In the genomic region with DNA sequence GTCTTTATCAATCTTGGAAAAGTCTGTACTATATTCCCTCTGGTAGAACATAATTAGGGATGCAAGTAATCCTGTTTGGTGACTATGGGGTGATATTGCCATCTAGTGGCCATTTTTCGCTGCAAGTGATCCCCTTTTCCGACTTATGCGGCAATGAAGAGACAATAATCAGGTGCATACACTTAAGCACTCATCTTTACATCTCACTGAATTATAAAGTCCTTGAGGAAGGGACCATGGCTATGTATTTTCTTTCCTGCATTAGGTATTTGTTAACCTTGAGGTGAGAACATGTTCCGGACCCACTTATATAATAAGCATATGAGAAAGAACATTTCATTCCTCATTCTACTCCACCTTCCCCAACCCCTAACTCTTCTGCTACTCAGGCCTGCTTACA, we compare ENCODE assay signal across 8 cellular contexts. TPM values are rescaled to one million over a fixed set of nuclear protein-coding genes. Genes with fewer than 3 reads are reported as not detected.
DNase-seq lines count a peak whose midpoint lies in the region; ATAC-seq and TF ChIP-seq lines count a peak whose summit lies in the region.

No MANE protein-coding gene starts in this region.

- H3K36me3 Mint-ChIP-seq in T-helper 2 cell treated with Interferon-gamma antibody and Interleukin-4, amounts not matched to agents 5 μg/mL and 100 μg/mL, for 36 hours (ENCODE audit: low read depth), result peaks cover 51% of the 10 kb centered on the region

- no peaks in the 10 kb centered on the region for H3K27me3 ChIP-seq in foreskin keratinocyte

- peak; percentile 91 for TF ChIP-seq CTCF in foreskin keratinocyte (conservative IDR thresholded peaks at IDR 0.05)

- H3K4me1 Mint-ChIP-seq in T-helper 2 cell treated with Interferon-gamma antibody and Interleukin-4, amounts not matched to agents 5 μg/mL and 100 μg/mL, for 36 hours (ENCODE audit: low read depth), result peaks cover 11% of the 10 kb centered on the region

- no peaks in the 10 kb centered on the region for H3K4me1 ChIP-seq in foreskin keratinocyte

- peak; percentile 49 for ATAC-seq in HG03460 (IDR thresholded peaks at IDR 0.05; ENCODE audit: unreplicated experiment)
- peak; percentile 65 for ATAC-seq in foreskin keratinocyte
- no peak for ATAC-seq in GM18873 (IDR thresholded peaks at IDR 0.05; ENCODE audit: low FRiP score, unreplicated experiment)

- H3K27me3 Mint-ChIP-seq in T-helper 2 cell treated with Interferon-gamma antibody and Interleukin-4, amounts not matched to agents 5 μg/mL and 100 μg/mL, for 36 hours (ENCODE audit: low read depth), result peaks cover under 1% of the 10 kb centered on the region

- H3K27ac Mint-ChIP-seq in T-helper 2 cell treated with Interferon-gamma antibody and Interleukin-4, amounts not matched to agents 5 μg/mL and 100 μg/mL, for 36 hours, result no peak overlapping the region

- no peak overlapping the region for H3K4me3 Mint-ChIP-seq in T-helper 2 cell treated with Interferon-gamma antibody and Interleukin-4, amounts not matched to agents 5 μg/mL and 100 μg/mL, for 36 hours

- peaks cover 19% of the 10 kb centered on the region for H3K9me3 Mint-ChIP-seq in T-helper 2 cell treated with Interferon-gamma antibody and Interleukin-4, amounts not matched to agents 5 μg/mL and 100 μg/mL, for 36 hours

- DNase-seq in T-helper 2 cell, result peak in 3 of 5 experiments; percentile 18 to 64 (median 26)
- DNase-seq in T-helper 2 cell treated with Interferon-gamma antibody and Interleukin-4, amounts not matched to agents 5 μg/mL and 100 μg/mL, for 36 hours (ENCODE audit: low spot score), result no peak
- DNase-seq in NCI-H748 (lab: John Stamatoyannopoulos, UW; ENCODE audit: unreplicated experiment), result peak; percentile 73
- peak; percentile 44 for DNase-seq in activated CD8-positive, alpha-beta memory T cell treated with anti-CD3 and anti-CD28 coated beads, Interleukin-2, amount 50 U/mL, for 4 hours
- peak; percentile 25 to 58 for DNase-seq in foreskin keratinocyte
- peak; percentile 10 for DNase-seq in occipital lobe (lab: John Stamatoyannopoulos, UW)

- no peak overlapping the region for H3K27ac ChIP-seq in foreskin keratinocyte

RNA-seq across cellular contexts. Expression of a gene that starts 19.6 kb away (rescaled TPM):
- not detected in 2 replicates for total RNA-seq in foreskin keratinocyte
- not detected in 2 replicates for polyA plus RNA-seq in foreskin keratinocyte
- total RNA-seq in occipital lobe, result 8.3 TPM

RNA-seq across cellular contexts. Expression of a gene that starts 21.0 kb away (rescaled TPM):
- total RNA-seq in foreskin keratinocyte (21.6 and 24.8 TPM in 2 replicates), occipital lobe (25.7 TPM)
- 32.4 and 32.8 TPM in 2 replicates for polyA plus RNA-seq in foreskin keratinocyte
